In the genomic region with DNA sequence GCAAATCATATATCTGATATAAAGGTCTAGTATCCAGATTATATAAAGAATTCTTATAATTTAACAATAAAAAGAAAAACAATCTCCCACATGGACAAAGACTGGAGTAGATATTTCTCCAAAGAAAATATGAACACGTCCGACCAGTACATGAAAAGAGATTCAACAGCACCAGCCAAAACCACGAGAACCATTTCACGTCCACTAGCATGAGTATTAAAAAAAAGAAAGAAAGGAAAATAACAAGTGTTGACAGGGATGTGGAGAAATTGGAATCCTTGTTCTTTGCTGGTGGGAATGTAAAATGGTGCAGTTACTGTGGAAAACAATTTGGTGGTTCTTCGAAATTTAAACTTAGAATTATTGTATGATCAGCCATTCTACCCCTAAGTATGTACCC, we compare ENCODE assay signal across 16 cellular contexts.
A peak's percentile ranks its signal among the peaks of the same experiment; 100 is the strongest.
DNase-seq lines count a peak whose midpoint lies in the region; ATAC-seq and TF ChIP-seq lines count a peak whose summit lies in the region.
"Had no signal": no experiment of that assay in that cellular context is flagged by ENCODE, and none has a peak within 500 bp of the region (broad histone marks: within the 10 kb centered on the region; RNA-seq: fewer than 3 reads in every experiment).

No MANE protein-coding gene starts in this region.

- peak overlapping the region; percentile 72 for H3K4me2 ChIP-seq in KMS-11
- H3K4me2 ChIP-seq in PC-3 (ENCODE audit: low read length), result peak overlapping the region; percentile 11; the same call in 1 of the 2 replicates
- H3K4me2 ChIP-seq: A549, BLaER1, GM23338 had no signal

- H3K4me1 ChIP-seq in KMS-11 (ENCODE audit: low read depth, poor library complexity, severe bottlenecking) (peaks cover 33% of the 10 kb centered on the region), PC-3 (ENCODE audit: insufficient read depth, low read length) (peaks cover 44% of the 10 kb centered on the region), A673 (ENCODE audit: insufficient read depth, low read length, poor library complexity, severe bottlenecking) (peaks cover 31% of the 10 kb centered on the region)
- H3K4me1 ChIP-seq: A549, Caco-2 had no signal

- H3K9me3 ChIP-seq in PC-3 (ENCODE audit: low read length), result no peaks in the 10 kb centered on the region
- no peaks in the 10 kb centered on the region for H3K9me3 ChIP-seq in A673 (ENCODE audit: low read depth, low read length, poor library complexity, severe bottlenecking)
- H3K9me3 ChIP-seq: A549, Caco-2 had no signal

- DNase-seq in PC-3, result no peak
- DNase-seq in astrocyte of the hippocampus (ENCODE audit: low read depth, low spot score), result peak; percentile 49
- peak; percentile 46 for DNase-seq in fibroblast of the aortic adventitia (ENCODE audit: low read depth)
- no peak for DNase-seq in A673 (ENCODE audit: low spot score)
- no peak for DNase-seq in medulla oblongata (ENCODE audit: extremely low spot score)
- no peak for DNase-seq in stimulated activated CD4-positive, alpha-beta T cell treated with anti-CD3 and anti-CD28 coated beads, Interleukin-4, amount 100 ng/mL, for 24 hours
- DNase-seq: AML-193; Caco-2; CD8-positive, alpha-beta memory T cell; DND-41; GDM1; H7 had no signal

- no peak for TF ChIP-seq CTCF in KMS-11 (conservative IDR thresholded peaks at IDR 0.05; ENCODE audit: low read depth, low read length)
- no peak for TF ChIP-seq CTCF in PC-3 (conservative IDR thresholded peaks at IDR 0.05; ENCODE audit: low read depth, low read length)
- TF ChIP-seq CTCF in fibroblast of the aortic adventitia (IDR thresholded peaks at IDR 0.05; ENCODE audit: insufficient read depth, low read length), result no peak
- TF ChIP-seq CTCF in A673 (conservative IDR thresholded peaks at IDR 0.05; ENCODE audit: low read depth, low read length), result no peak

- intact Hi-C loops in PC-3 (cut with micrococcal nuclease), result loop anchor here (10.0 kb wide), 1 partner anchor 721 kb away; no protein-coding TSS in a partner anchor
- intact Hi-C loops in A673 (cut with micrococcal nuclease; ENCODE audit: unreplicated experiment), result loop anchor here (10.0 kb wide), 2 partner anchors 421 to 721 kb away; no protein-coding TSS in a partner anchor

- no peak overlapping the region for H2AFZ ChIP-seq in KMS-11 (ENCODE audit: low read depth)
- no peak overlapping the region for H2AFZ ChIP-seq in PC-3 (ENCODE audit: low read length)
- H2AFZ ChIP-seq: GM23338 had no signal

- H3K4me3 ChIP-seq in KMS-11 (IDR thresholded peaks at IDR 0.05; ENCODE audit: insufficient read depth, low read depth, low read length) (no peak overlapping the region), PC-3 (ENCODE audit: low read length) (no peak overlapping the region), fibroblast of the aortic adventitia (ENCODE audit: low read depth, low read length) (no peak overlapping the region), A673 (ENCODE audit: low read depth, low read length, poor library complexity, severe bottlenecking) (no peak overlapping the region)
- H3K4me3 ChIP-seq: A549, BLaER1, GM23338 had no signal

- no TSS peak for BruUV-seq in PC-3 (replicated peaks; lab: Mats Ljungman, UMichigan)
- BruUV-seq in A673 (replicated peaks; lab: Mats Ljungman, UMichigan), result no TSS peak

- H3K27me3 ChIP-seq in KMS-11 (ENCODE audit: insufficient read depth, low read depth), result no peaks in the 10 kb centered on the region
- H3K27me3 ChIP-seq in PC-3 (ENCODE audit: low read length), result no peaks in the 10 kb centered on the region
- no peaks in the 10 kb centered on the region for H3K27me3 ChIP-seq in A673 (replicated peaks; ENCODE audit: insufficient read depth, low read depth, low read length, poor library complexity)
- H3K27me3 ChIP-seq: BLaER1 had no signal

- H4K20me1 ChIP-seq in KMS-11 (ENCODE audit: insufficient read depth) (no peaks in the 10 kb centered on the region), PC-3 (ENCODE audit: low read length) (no peaks in the 10 kb centered on the region)
- H4K20me1 ChIP-seq: BLaER1 had no signal

- CTCF ChIA-PET in PC-3 (lab: Charles Lee) (no interaction called here), A673 (lab: Charles Lee) (no interaction called here)

- ATAC-seq in PC-3, result no peak
- ATAC-seq: A549, GM23338 had no signal

- H3K79me2 ChIP-seq in KMS-11 (ENCODE audit: insufficient read depth, low read depth), result no peaks in the 10 kb centered on the region
- no peaks in the 10 kb centered on the region for H3K79me2 ChIP-seq in PC-3 (ENCODE audit: low read length)

- H3K36me3 ChIP-seq in KMS-11 (ENCODE audit: insufficient read depth) (no peaks in the 10 kb centered on the region), PC-3 (ENCODE audit: low read depth, low read length) (no peaks in the 10 kb centered on the region), A673 (ENCODE audit: insufficient read depth, low read length, poor library complexity, severe bottlenecking) (no peaks in the 10 kb centered on the region)
- H3K36me3 ChIP-seq: BLaER1 had no signal

- POLR2A ChIA-PET in PC-3 (lab: Charles Lee; ENCODE audit: unreplicated experiment), result no interaction called here
- POLR2A ChIA-PET in A673 (lab: Charles Lee; ENCODE audit: low non-redundant PET), result no interaction called here

- H3K9me2 ChIP-seq in PC-3 (replicated peaks; ENCODE audit: low read length), result no peaks in the 10 kb centered on the region

- no peak overlapping the region for H3K9ac ChIP-seq in KMS-11
- H3K9ac ChIP-seq in PC-3 (ENCODE audit: low read length), result no peak overlapping the region
- H3K9ac ChIP-seq: BLaER1 had no signal

- H3K27ac ChIP-seq in KMS-11 (no peak overlapping the region), PC-3 (ENCODE audit: low read length) (peak overlapping the region; percentile 10; the same call in 1 of the 2 replicates), A673 (ENCODE audit: low read depth, low read length, poor library complexity, severe bottlenecking) (no peak overlapping the region)
- H3K27ac ChIP-seq: A549, BLaER1 had no signal

- H3F3A ChIP-seq in PC-3 (ENCODE audit: low read length, unreplicated experiment), result peaks cover 15% of the 10 kb centered on the region

Comparison
In these comparisons a context has a peak if more than half of its experiments do, and no peak if none do; other contexts are left out.
1. DNase-seq: peak in astrocyte of the hippocampus (single experiment) and fibroblast of the aortic adventitia (single experiment); none in PC-3 (single experiment), A673 (single experiment), medulla oblongata (single experiment) and stimulated activated CD4-positive, alpha-beta T cell treated with anti-CD3 and anti-CD28 coated beads, Interleukin-4, amount 100 ng/mL, for 24 hours (single experiment).